8 cellular contexts compared by ENCODE assay signal in the genomic region with DNA sequence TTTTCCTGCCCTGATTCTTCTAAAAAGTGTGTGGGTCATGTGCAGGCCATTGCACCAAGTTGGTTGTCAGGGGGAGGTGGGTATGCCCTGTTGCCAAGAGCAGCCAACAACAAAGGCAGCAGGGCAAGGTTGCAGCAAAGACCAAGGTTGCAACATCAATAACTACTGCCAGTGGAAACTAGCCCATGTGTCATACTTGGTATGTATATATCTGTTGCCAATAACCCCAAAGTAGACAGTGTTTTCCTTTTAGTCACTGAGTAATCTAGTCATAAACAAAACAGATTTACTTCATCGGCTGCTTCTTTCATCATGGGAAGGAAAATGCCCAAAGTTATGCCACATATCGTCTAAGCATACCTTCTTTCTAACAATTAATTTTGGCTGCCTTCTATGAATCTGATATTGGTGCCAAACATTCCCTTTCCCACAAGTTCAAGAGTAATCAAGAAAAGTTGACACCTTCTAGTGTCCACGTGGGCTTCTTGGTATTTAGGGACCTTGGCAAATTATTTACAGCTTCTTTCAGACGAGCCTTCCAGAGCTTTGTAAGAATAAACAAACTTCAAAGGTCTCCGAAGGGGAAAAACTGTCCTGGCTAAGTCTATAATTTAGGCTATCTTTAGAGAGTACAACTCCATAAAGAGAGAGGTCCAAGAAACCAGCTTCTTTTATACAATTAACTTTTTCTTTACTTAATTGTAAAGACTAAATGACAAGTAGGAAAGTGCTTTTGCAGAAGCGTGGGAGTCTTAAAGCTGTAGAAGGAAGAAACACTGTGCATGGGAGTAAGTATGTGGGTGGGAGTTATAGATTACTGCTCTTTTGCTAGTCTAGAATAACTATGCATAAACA. TPM values are rescaled to one million over a fixed set of nuclear protein-coding genes. Genes with fewer than 3 reads are reported as not detected.
DNase-seq lines count a peak whose midpoint lies in the region; ATAC-seq and TF ChIP-seq lines count a peak whose summit lies in the region.

No MANE protein-coding gene starts in this region.

- peak; percentile 93 for ATAC-seq in Right ventricle myocardium superior (ENCODE audit: poor library complexity)

- DNase-seq in stimulated activated CD4-positive, alpha-beta T cell treated with anti-CD3 and anti-CD28 coated beads, Interleukin-15, amount 100 ng/mL, for 24 hours: peak; percentile 67
- no peak for DNase-seq in stimulated activated CD4-positive, alpha-beta T cell treated with anti-CD3 and anti-CD28 coated beads, Interleukin-12 subunit alpha, Interleukin-12 subunit beta, amount 100 ng/mL, for 4 hours
- peak; percentile 94 for DNase-seq in NB4 (ENCODE audit: low read depth)
- peak; percentile 62 for DNase-seq in activated T-helper 1 cell treated with anti-CD3 and anti-CD28 coated beads, Interleukin-12 subunit alpha, Interleukin-12 subunit beta, Interleukin-2, Interleukin-4 antibody, amounts not matched to agents 30 ng/mL and 10 ng/mL and 1 ng/mL, durations not matched to agents 14 hours and 24 hours and 36 hours (ENCODE audit: low spot score)
- peak; percentile 50 for DNase-seq in Right ventricle myocardium superior
- DNase-seq in smooth muscle cell of the brain vasculature (ENCODE audit: low read depth, low spot score): peak; percentile 62
- no peak for DNase-seq in thyroid gland
- DNase-seq in WERI-Rb-1: no peak

- peaks cover 90% of the 10 kb centered on the region for H3K4me1 Mint-ChIP-seq in activated T-helper 1 cell treated with anti-CD3 and anti-CD28 coated beads, Interleukin-12 subunit alpha, Interleukin-12 subunit beta, Interleukin-2, Interleukin-4 antibody, amounts not matched to agents 30 ng/mL and 10 ng/mL and 1 ng/mL, durations not matched to agents 14 hours and 24 hours and 36 hours (ENCODE audit: low read depth)

- no peaks in the 10 kb centered on the region for H3K27me3 Mint-ChIP-seq in activated T-helper 1 cell treated with anti-CD3 and anti-CD28 coated beads, Interleukin-12 subunit alpha, Interleukin-12 subunit beta, Interleukin-2, Interleukin-4 antibody, amounts not matched to agents 30 ng/mL and 10 ng/mL and 1 ng/mL, durations not matched to agents 14 hours and 24 hours and 36 hours (ENCODE audit: insufficient read depth)

- H3K36me3 ChIP-seq in thyroid gland (no peaks in the 10 kb centered on the region), WERI-Rb-1 (no peaks in the 10 kb centered on the region)

- H3K36me3 Mint-ChIP-seq in activated T-helper 1 cell treated with anti-CD3 and anti-CD28 coated beads, Interleukin-12 subunit alpha, Interleukin-12 subunit beta, Interleukin-2, Interleukin-4 antibody, amounts not matched to agents 30 ng/mL and 10 ng/mL and 1 ng/mL, durations not matched to agents 14 hours and 24 hours and 36 hours (ENCODE audit: low read depth): peaks cover 36% of the 10 kb centered on the region

- intact Hi-C loops in activated T-helper 1 cell treated with anti-CD3 and anti-CD28 coated beads, Interleukin-12 subunit alpha, Interleukin-12 subunit beta, Interleukin-2, Interleukin-4 antibody, amounts not matched to agents 30 ng/mL and 10 ng/mL and 1 ng/mL, durations not matched to agents 14 hours and 24 hours and 36 hours (cut with micrococcal nuclease): loop anchor here (1.0 to 10.0 kb wide), 10 partner anchors 10 to 1711 kb away; a partner anchor contains a TSS
- intact Hi-C loops in Right ventricle myocardium superior (cut with DNase I) (no loop called here), thyroid gland (cut with DNase I) (no loop called here)

- H3K9me3 ChIP-seq in thyroid gland (no peaks in the 10 kb centered on the region), WERI-Rb-1 (ENCODE audit: severe bottlenecking) (no peaks in the 10 kb centered on the region)

- H3K27me3 ChIP-seq in thyroid gland: no peaks in the 10 kb centered on the region
- peaks cover 56% of the 10 kb centered on the region for H3K27me3 ChIP-seq in WERI-Rb-1 (ENCODE audit: insufficient read depth, low read depth, severe bottlenecking)

- no peak overlapping the region for H3K27ac ChIP-seq in thyroid gland
- no peak overlapping the region for H3K27ac ChIP-seq in WERI-Rb-1

- peak overlapping the region; percentile 81 for H3K4me3 Mint-ChIP-seq in activated T-helper 1 cell treated with anti-CD3 and anti-CD28 coated beads, Interleukin-12 subunit alpha, Interleukin-12 subunit beta, Interleukin-2, Interleukin-4 antibody, amounts not matched to agents 30 ng/mL and 10 ng/mL and 1 ng/mL, durations not matched to agents 14 hours and 24 hours and 36 hours

- peak overlapping the region; percentile 98 for H3K27ac Mint-ChIP-seq in activated T-helper 1 cell treated with anti-CD3 and anti-CD28 coated beads, Interleukin-12 subunit alpha, Interleukin-12 subunit beta, Interleukin-2, Interleukin-4 antibody, amounts not matched to agents 30 ng/mL and 10 ng/mL and 1 ng/mL, durations not matched to agents 14 hours and 24 hours and 36 hours

- peaks cover 9% of the 10 kb centered on the region for H3K9me3 Mint-ChIP-seq in activated T-helper 1 cell treated with anti-CD3 and anti-CD28 coated beads, Interleukin-12 subunit alpha, Interleukin-12 subunit beta, Interleukin-2, Interleukin-4 antibody, amounts not matched to agents 30 ng/mL and 10 ng/mL and 1 ng/mL, durations not matched to agents 14 hours and 24 hours and 36 hours

- TF ChIP-seq POLR2A in NB4 (IDR thresholded peaks at IDR 0.05; ENCODE audit: extremely low read depth, insufficient read length) (no peak), thyroid gland (IDR thresholded peaks at IDR 0.05) (no peak)

- peaks cover 0 to 4% of the 10 kb centered on the region in 2 donors for H3K4me1 ChIP-seq in thyroid gland

- H3K4me3 ChIP-seq in NB4 (ENCODE audit: low read depth, low read length) (peak overlapping the region; percentile 17), thyroid gland (replicated peaks in 1 of 3) (no peak overlapping the region), WERI-Rb-1 (ENCODE audit: low read depth, low read length) (no peak overlapping the region)

- 66 to 79% methylated on average over 6 of the region's 6 CpGs for WGBS in thyroid gland, 2 donors

- TF ChIP-seq CTCF in NB4 (IDR thresholded peaks at IDR 0.05; ENCODE audit: low read depth, low read length): no peak
- no peak for TF ChIP-seq CTCF in thyroid gland (IDR thresholded peaks at IDR 0.05)
- TF ChIP-seq CTCF in WERI-Rb-1 (IDR thresholded peaks at IDR 0.05; ENCODE audit: low read depth, low read length): no peak

RNA-seq across cellular contexts. Expression of a gene that starts 10.1 kb away (rescaled TPM):
- total RNA-seq in activated T-helper 1 cell treated with anti-CD3 and anti-CD28 coated beads, Interleukin-12 subunit alpha, Interleukin-12 subunit beta, Interleukin-2, Interleukin-4 antibody, amounts not matched to agents 30 ng/mL and 10 ng/mL and 1 ng/mL, durations not matched to agents 14 hours and 24 hours and 36 hours: 295 and 308 TPM in 2 replicates
- total RNA-seq in Right ventricle myocardium superior: 182 TPM
- 100 to 1,000 TPM; 190 to 279 (median 216) TPM for total RNA-seq in thyroid gland

Comparison
In these comparisons a context has a peak if more than half of its experiments do, and no peak if none do; other contexts are left out.
1. DNase-seq: peak in stimulated activated CD4-positive, alpha-beta T cell treated with anti-CD3 and anti-CD28 coated beads, Interleukin-15, amount 100 ng/mL, for 24 hours (single experiment), NB4 (single experiment), activated T-helper 1 cell treated with anti-CD3 and anti-CD28 coated beads, Interleukin-12 subunit alpha, Interleukin-12 subunit beta, Interleukin-2, Interleukin-4 antibody, amounts not matched to agents 30 ng/mL and 10 ng/mL and 1 ng/mL, durations not matched to agents 14 hours and 24 hours and 36 hours (single experiment), Right ventricle myocardium superior (single experiment) and smooth muscle cell of the brain vasculature (single experiment); none in stimulated activated CD4-positive, alpha-beta T cell treated with anti-CD3 and anti-CD28 coated beads, Interleukin-12 subunit alpha, Interleukin-12 subunit beta, amount 100 ng/mL, for 4 hours (single experiment), thyroid gland (0 of 2) and WERI-Rb-1 (single experiment).